In the genomic region with DNA sequence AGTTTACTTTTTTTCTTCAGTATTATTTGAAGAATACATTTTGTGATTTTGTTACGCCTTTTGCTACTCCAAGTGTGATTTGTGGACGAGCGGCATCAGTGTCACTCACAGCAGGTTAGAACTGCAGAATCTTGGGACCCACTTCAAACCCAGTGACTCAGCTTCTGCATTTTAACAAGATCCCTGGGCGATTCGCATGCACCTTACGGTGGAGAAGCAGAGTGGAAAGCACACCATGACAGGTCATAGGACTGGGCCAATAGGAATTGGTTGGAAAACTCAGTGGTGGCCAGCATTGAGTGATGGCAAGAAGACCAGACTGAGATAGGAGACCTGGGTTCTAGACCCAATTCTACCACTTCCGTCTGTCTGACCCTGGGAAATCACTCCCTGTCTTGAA, we compare ENCODE assay signal across 30 cellular contexts. TPM values are rescaled to one million over a fixed set of nuclear protein-coding genes. Genes with fewer than 3 reads are reported as not detected.
DNase-seq lines count a peak whose midpoint lies in the region; ATAC-seq, FAIRE-seq and TF ChIP-seq lines count a peak whose summit lies in the region.
"Had no signal": no experiment of that assay in that cellular context is flagged by ENCODE, and none has a peak within 500 bp of the region (broad histone marks: within the 10 kb centered on the region; RNA-seq: fewer than 3 reads in every experiment).

No MANE protein-coding gene starts in this region.

- H3K9me3 ChIP-seq in mesenchymal stem cell (ENCODE audit: control insufficient read depth, low read length) (no peaks in the 10 kb centered on the region), HepG2 (ENCODE audit: low read length) (no peaks in the 10 kb centered on the region)
- H3K9me3 ChIP-seq: heart right ventricle, SJSA1, thyroid gland had no signal

- CTCF ChIA-PET in activated CD8-positive, alpha-beta T cell treated with anti-CD3 and anti-CD28 coated beads for 36 hours (lab: Charles Lee) = interaction anchor here (0.9 kb wide), 1 partner anchor 35 kb away, joined by 3 read pairs; no protein-coding TSS in a partner anchor
- CTCF ChIA-PET in activated CD8-positive, alpha-beta T cell treated with anti-CD3 and anti-CD28 coated beads, Interleukin-2, amount 10 ng/mL, durations not matched to agents 7 days and 5 days (lab: Charles Lee) = interaction anchor here (0.9 to 2.1 kb wide), 3 partner anchors 19 to 33 kb away, joined by 3 to 5 read pairs (median 4); partner anchors contain the start of gene CTLA4
- CTCF ChIA-PET in activated CD4-positive, alpha-beta memory T cell treated with anti-CD3 and anti-CD28 coated beads, Interleukin-2, amount 10 ng/mL, durations not matched to agents 7 days and 5 days (lab: Charles Lee) = no interaction called here
- CTCF ChIA-PET in HepG2 (lab: Yijun Ruan, JAX; ENCODE audit: low intra/inter-chr PET ratio, low total read pairs) = no interaction called here

- H3K27me3 Mint-ChIP-seq in activated CD8-positive, alpha-beta T cell treated with anti-CD3 and anti-CD28 coated beads for 36 hours = no peaks in the 10 kb centered on the region
- H3K27me3 Mint-ChIP-seq in activated CD8-positive, alpha-beta T cell treated with anti-CD3 and anti-CD28 coated beads, Interleukin-2, amount 10 ng/mL, durations not matched to agents 7 days and 5 days (ENCODE audit: low read depth) = no peaks in the 10 kb centered on the region
- H3K27me3 Mint-ChIP-seq in activated CD4-positive, alpha-beta memory T cell treated with anti-CD3 and anti-CD28 coated beads, Interleukin-2, amount 10 ng/mL, durations not matched to agents 7 days and 5 days = no peaks in the 10 kb centered on the region

- no peak for ATAC-seq in activated CD8-positive, alpha-beta T cell treated with anti-CD3 and anti-CD28 coated beads for 36 hours
- ATAC-seq in activated CD8-positive, alpha-beta T cell treated with anti-CD3 and anti-CD28 coated beads, Interleukin-2, amount 10 ng/mL, durations not matched to agents 7 days and 5 days = no peak
- ATAC-seq in GM18861 (IDR thresholded peaks at IDR 0.05; ENCODE audit: unreplicated experiment) (peak; percentile 16), HepG2 (no peak), HG02571 (IDR thresholded peaks at IDR 0.05; ENCODE audit: unreplicated experiment) (no peak)
- ATAC-seq: Panc1 had no signal

- no peaks in the 10 kb centered on the region for H3K36me3 ChIP-seq in mesenchymal stem cell (ENCODE audit: control insufficient read depth in 1 of 2, insufficient read depth in 2 of 2, low read depth in 1 of 2, low read length in 2 of 2)
- no peaks in the 10 kb centered on the region for H3K36me3 ChIP-seq in HepG2 (replicated peaks in 1 of 2; ENCODE audit: control insufficient read depth in 1 of 2, insufficient read depth in 2 of 2, low read length in 2 of 2)
- H3K36me3 ChIP-seq: heart right ventricle, SJSA1, thyroid gland had no signal

- peak overlapping the region; percentile 15 for H2BK5ac ChIP-seq in mesenchymal stem cell (ENCODE audit: low read depth, low read length, poor library complexity, severe bottlenecking)

- 98% methylated on average over 6 of the region's 7 CpGs for WGBS in mesenchymal stem cell
- WGBS in HepG2 (ENCODE audit: low lambda C conversion rate) = 69% methylated on average over 7 of the region's 7 CpGs

- H4K91ac ChIP-seq in mesenchymal stem cell (ENCODE audit: low read length) = no peak overlapping the region

- H3K9ac ChIP-seq in mesenchymal stem cell (ENCODE audit: low read length) (no peak overlapping the region), HepG2 (ENCODE audit: insufficient read depth, low read depth, low read length) (no peak overlapping the region)

- no peak overlapping the region for H3K23ac ChIP-seq in mesenchymal stem cell (ENCODE audit: low read length in 2 of 2)

- peaks cover 0 to 4% of the 10 kb centered on the region in 2 experiments for H3K27me3 ChIP-seq in mesenchymal stem cell (ENCODE audit: control insufficient read depth in 1 of 2, insufficient read depth in 1 of 2, low read length in 2 of 2)
- H3K27me3 ChIP-seq in HepG2 (ENCODE audit: control insufficient read depth in 1 of 2, insufficient read depth in 2 of 2, low read length in 2 of 2) = no peaks in the 10 kb centered on the region; a peak in 1 of 5 replicates
- H3K27me3 ChIP-seq: heart right ventricle, SJSA1, thyroid gland had no signal

- TF ChIP-seq CTCF in activated CD8-positive, alpha-beta T cell treated with anti-CD3 and anti-CD28 coated beads for 36 hours (IDR thresholded peaks at IDR 0.05) = no peak
- no peak for TF ChIP-seq CTCF in HepG2 (CRISPR knock-in tag; IDR thresholded peaks at IDR 0.05)

- TF ChIP-seq RAD21 in HepG2 (CRISPR knock-in tag; IDR thresholded peaks at IDR 0.05) = no peak

- H3K79me2 ChIP-seq in HepG2 (ENCODE audit: insufficient read depth, low read length) = no peaks in the 10 kb centered on the region

- no peak overlapping the region for H2BK12ac ChIP-seq in mesenchymal stem cell (ENCODE audit: low read length in 2 of 2)

- no peak overlapping the region for H3K14ac ChIP-seq in mesenchymal stem cell (ENCODE audit: low read length in 2 of 2)

- H3K4me1 ChIP-seq in mesenchymal stem cell (ENCODE audit: control insufficient read depth, insufficient read depth, low read depth, low read length) (no peaks in the 10 kb centered on the region), HepG2 (ENCODE audit: insufficient read depth, low read length) (no peaks in the 10 kb centered on the region)
- H3K4me1 ChIP-seq: SJSA1, thyroid gland had no signal

- no peak overlapping the region for H4K8ac ChIP-seq in mesenchymal stem cell (ENCODE audit: low read length)

- DNase-seq in activated CD8-positive, alpha-beta T cell treated with anti-CD3 and anti-CD28 coated beads for 36 hours = no peak
- DNase-seq in activated CD8-positive, alpha-beta T cell treated with anti-CD3 and anti-CD28 coated beads, Interleukin-2, amount 10 ng/mL, durations not matched to agents 7 days and 5 days = no peak
- DNase-seq in activated CD4-positive, alpha-beta memory T cell treated with anti-CD3 and anti-CD28 coated beads, Interleukin-2, amount 10 ng/mL, durations not matched to agents 7 days and 5 days = no peak
- DNase-seq in mesenchymal stem cell = no peak
- no peak for DNase-seq in HepG2 (ENCODE audit: low spot score)
- DNase-seq in A172 (ENCODE audit: low spot score) = no peak
- DNase-seq: activated CD4-positive, alpha-beta T cell treated with anti-CD3 and anti-CD28 coated beads for 4 hours; cerebellar nuclear complex; COR-L47; DMS79; GF-D8; NCI-H1694; NCI-H2171; NCI-H524 treated with DMSO at 0.1 percent for 48 hours; NK-92 treated with Interleukin-12 subunit alpha and Interleukin-12 subunit beta, amount 100 ng/mL, for 24 hours; stimulated activated CD4-positive, alpha-beta T cell treated with anti-CD3 and anti-CD28 coated beads, Interleukin-2, amount 100 ng/mL, for 48 hours; stimulated activated naive CD4-positive, alpha-beta T cell; thyroid gland had no signal

- no peak overlapping the region for H3K18ac ChIP-seq in mesenchymal stem cell (ENCODE audit: low read depth in 1 of 2, low read length in 2 of 2)

- TF ChIP-seq EP300 in HepG2 (IDR thresholded peaks at IDR 0.05; ENCODE audit: low read depth in 2 of 2, low read length in 2 of 2) (no peak), HepG2 (CRISPR knock-in tag; IDR thresholded peaks at IDR 0.05; ENCODE audit: borderline replicate concordance) (no peak)

- POLR2A ChIA-PET in activated CD8-positive, alpha-beta T cell treated with anti-CD3 and anti-CD28 coated beads for 36 hours (lab: Charles Lee) = interaction anchor here (17.2 kb wide), 1 partner anchor 20 kb away, joined by 237 read pairs; the partner anchor contains the start of gene CTLA4
- POLR2A ChIA-PET in activated CD8-positive, alpha-beta T cell treated with anti-CD3 and anti-CD28 coated beads, Interleukin-2, amount 10 ng/mL, durations not matched to agents 7 days and 5 days (lab: Charles Lee) = interaction anchor here (0.7 to 2.0 kb wide), 3 partner anchors 19 to 26 kb away, joined by 3 to 7 read pairs (median 5); partner anchors contain the start of gene CTLA4
- POLR2A ChIA-PET in activated CD4-positive, alpha-beta memory T cell treated with anti-CD3 and anti-CD28 coated beads, Interleukin-2, amount 10 ng/mL, durations not matched to agents 7 days and 5 days (lab: Charles Lee) = interaction anchor here (26.2 kb wide), 1 partner anchor 20 kb away, joined by 593 read pairs; the partner anchor contains the start of gene CTLA4
- POLR2A ChIA-PET in HepG2 (lab: Yijun Ruan, JAX) = no interaction called here

- H3K9me3 Mint-ChIP-seq in activated CD8-positive, alpha-beta T cell treated with anti-CD3 and anti-CD28 coated beads for 36 hours = no peaks in the 10 kb centered on the region
- H3K9me3 Mint-ChIP-seq in activated CD8-positive, alpha-beta T cell treated with anti-CD3 and anti-CD28 coated beads, Interleukin-2, amount 10 ng/mL, durations not matched to agents 7 days and 5 days (ENCODE audit: insufficient read depth) = no peaks in the 10 kb centered on the region
- peaks cover 7% of the 10 kb centered on the region for H3K9me3 Mint-ChIP-seq in activated CD4-positive, alpha-beta memory T cell treated with anti-CD3 and anti-CD28 coated beads, Interleukin-2, amount 10 ng/mL, durations not matched to agents 7 days and 5 days

- H2BK15ac ChIP-seq in mesenchymal stem cell (ENCODE audit: low read depth, poor library complexity, severe bottlenecking) = no peak overlapping the region

- no peak for TF ChIP-seq POLR2A in HepG2 (IDR thresholded peaks at IDR 0.05; ENCODE audit: insufficient read depth in 1 of 2, low read depth in 2 of 2, low read length in 2 of 2)

- H3K4me3 Mint-ChIP-seq in activated CD8-positive, alpha-beta T cell treated with anti-CD3 and anti-CD28 coated beads for 36 hours = no peak overlapping the region
- H3K4me3 Mint-ChIP-seq in activated CD8-positive, alpha-beta T cell treated with anti-CD3 and anti-CD28 coated beads, Interleukin-2, amount 10 ng/mL, durations not matched to agents 7 days and 5 days = no peak overlapping the region
- no peak overlapping the region for H3K4me3 Mint-ChIP-seq in activated CD4-positive, alpha-beta memory T cell treated with anti-CD3 and anti-CD28 coated beads, Interleukin-2, amount 10 ng/mL, durations not matched to agents 7 days and 5 days

- H2AFZ ChIP-seq in mesenchymal stem cell (ENCODE audit: low read depth, low read length) = no peak overlapping the region
- no peak overlapping the region for H2AFZ ChIP-seq in HepG2 (ENCODE audit: low read length)

- H3K79me1 ChIP-seq in mesenchymal stem cell (replicated peaks; ENCODE audit: low read length, poor library complexity, severe bottlenecking) = no peaks in the 10 kb centered on the region

- FAIRE-seq in HepG2 (lab: Jason Lieb, UNC) = no peak
- FAIRE-seq: H54 had no signal

- intact Hi-C loops in activated CD8-positive, alpha-beta T cell treated with anti-CD3 and anti-CD28 coated beads for 36 hours (cut with micrococcal nuclease) = no loop called here
- intact Hi-C loops in HepG2 (cut with micrococcal nuclease; ENCODE audit: unreplicated experiment) = no loop called here

- peaks cover 56% of the 10 kb centered on the region for H3K4me1 Mint-ChIP-seq in activated CD8-positive, alpha-beta T cell treated with anti-CD3 and anti-CD28 coated beads for 36 hours (ENCODE audit: low read depth)
- peaks cover 41% of the 10 kb centered on the region for H3K4me1 Mint-ChIP-seq in activated CD8-positive, alpha-beta T cell treated with anti-CD3 and anti-CD28 coated beads, Interleukin-2, amount 10 ng/mL, durations not matched to agents 7 days and 5 days (ENCODE audit: low read depth)
- H3K4me1 Mint-ChIP-seq in activated CD4-positive, alpha-beta memory T cell treated with anti-CD3 and anti-CD28 coated beads, Interleukin-2, amount 10 ng/mL, durations not matched to agents 7 days and 5 days = peaks cover 86% of the 10 kb centered on the region

- H3K4me3 ChIP-seq in mesenchymal stem cell (ENCODE audit: insufficient read depth in 1 of 2, low read depth in 1 of 2, low read length in 2 of 2) (no peak overlapping the region), HepG2 (replicated peaks in 1 of 3; ENCODE audit: insufficient read depth in 1 of 3, low read depth in 2 of 3, low read length in 3 of 3) (no peak overlapping the region)
- H3K4me3 ChIP-seq: heart right ventricle, SJSA1, thyroid gland had no signal

- H3K4ac ChIP-seq in mesenchymal stem cell (ENCODE audit: low read depth in 1 of 2, low read length in 2 of 2) = no peak overlapping the region

- H3K36me3 Mint-ChIP-seq in activated CD8-positive, alpha-beta T cell treated with anti-CD3 and anti-CD28 coated beads for 36 hours (ENCODE audit: low read depth) = no peaks in the 10 kb centered on the region
- peaks cover 5% of the 10 kb centered on the region for H3K36me3 Mint-ChIP-seq in activated CD8-positive, alpha-beta T cell treated with anti-CD3 and anti-CD28 coated beads, Interleukin-2, amount 10 ng/mL, durations not matched to agents 7 days and 5 days (ENCODE audit: low read depth)
- H3K36me3 Mint-ChIP-seq in activated CD4-positive, alpha-beta memory T cell treated with anti-CD3 and anti-CD28 coated beads, Interleukin-2, amount 10 ng/mL, durations not matched to agents 7 days and 5 days (ENCODE audit: low read depth) = peaks cover 16% of the 10 kb centered on the region

- peak overlapping the region; percentile 84 for H3K27ac Mint-ChIP-seq in activated CD8-positive, alpha-beta T cell treated with anti-CD3 and anti-CD28 coated beads for 36 hours
- H3K27ac Mint-ChIP-seq in activated CD8-positive, alpha-beta T cell treated with anti-CD3 and anti-CD28 coated beads, Interleukin-2, amount 10 ng/mL, durations not matched to agents 7 days and 5 days = no peak overlapping the region
- peak overlapping the region; percentile 75 for H3K27ac Mint-ChIP-seq in activated CD4-positive, alpha-beta memory T cell treated with anti-CD3 and anti-CD28 coated beads, Interleukin-2, amount 10 ng/mL, durations not matched to agents 7 days and 5 days

- H2AK5ac ChIP-seq in mesenchymal stem cell (ENCODE audit: low read length, severe bottlenecking) = no peak overlapping the region

- no TSS peak for BruUV-seq in HepG2 (replicated peaks; lab: Mats Ljungman, UMichigan)

- H3K27ac ChIP-seq in mesenchymal stem cell (ENCODE audit: low read length, poor library complexity, severe bottlenecking) = no peak overlapping the region
- H3K27ac ChIP-seq in HepG2 (ENCODE audit: extremely low read length, insufficient read depth, low read length) = no peak overlapping the region
- H3K27ac ChIP-seq: HL-60, SJSA1, thyroid gland had no signal

- H3K4me2 ChIP-seq in mesenchymal stem cell (ENCODE audit: low read length, poor library complexity, severe bottlenecking) (no peak overlapping the region), HepG2 (ENCODE audit: low read depth, low read length) (no peak overlapping the region)

- in situ Hi-C loops in HepG2 (cut with HindIII; ENCODE audit: extremely low pct_ligation_motif_present, low pct_unique_long_range_greater_than_20kb) = no loop called here

- no peaks in the 10 kb centered on the region for H4K20me1 ChIP-seq in HepG2 (ENCODE audit: insufficient read depth, low read length)

- no peak overlapping the region for H2BK120ac ChIP-seq in mesenchymal stem cell (ENCODE audit: low read depth, low read length)

RNA-seq across cellular contexts. Expression of gene CTLA4, which starts 26.3 kb away (rescaled TPM):
- total RNA-seq in activated CD8-positive, alpha-beta T cell treated with anti-CD3 and anti-CD28 coated beads for 36 hours = 10 to 100 TPM; 28.7 to 30.7 TPM
- 1 to 10 TPM; 3.8 to 4.7 TPM for total RNA-seq in activated CD8-positive, alpha-beta T cell treated with anti-CD3 and anti-CD28 coated beads, Interleukin-2, amount 10 ng/mL, durations not matched to agents 7 days and 5 days
- total RNA-seq in activated CD4-positive, alpha-beta memory T cell treated with anti-CD3 and anti-CD28 coated beads, Interleukin-2, amount 10 ng/mL, durations not matched to agents 7 days and 5 days = 100 to 1,000 TPM in 1 of 2 experiments, 10 to 100 TPM in 1; 98.1 to 101 TPM
- not detected for polyA plus RNA-seq in mesenchymal stem cell (2013, experiment 1 of 2)
- polyA plus RNA-seq in mesenchymal stem cell (2013, experiment 2 of 2) = not detected
- not detected in 2 replicates for total RNA-seq in HepG2 (2016; rRNA removed; fragmentation: Illumina TruSeq; extraction: Trizol)
- total RNA-seq in HepG2 (2016; cell fraction: cytosol; rRNA removed; fragmentation: Illumina TruSeq; extraction: Trizol; ENCODE audit: low read depth) = not detected in 2 replicates
- total RNA-seq in HepG2 (2016; cell fraction: insoluble cytoplasmic fraction; rRNA removed; fragmentation: Illumina TruSeq; extraction: Trizol) = 0.04 TPM in 1 of 2 replicates, not detected in the other
- not detected in 2 replicates for total RNA-seq in HepG2 (2016; cell fraction: membrane; rRNA removed; fragmentation: Illumina TruSeq; extraction: Trizol)
- not detected in 2 replicates for total RNA-seq in HepG2 (2016; cell fraction: nucleus; rRNA removed; fragmentation: Illumina TruSeq; extraction: Trizol)
- 0.16 TPM in 1 of 2 replicates, not detected in the other for polyA plus RNA-seq in HepG2 (2011; rRNA removed)
- polyA plus RNA-seq in HepG2 (2011; cell fraction: cytosol; rRNA removed) = not detected in 2 replicates
- polyA plus RNA-seq in HepG2 (2011; cell fraction: nucleus; rRNA removed) = 0.32 and 0.40 TPM in 2 replicates
- 0.15 TPM in 1 of 2 replicates, not detected in the other for polyA plus RNA-seq in HepG2 (2012)
- not detected in 2 replicates for polyA plus RNA-seq in HepG2 (2016; cell fraction: cytosol; fragmentation: Illumina TruSeq; extraction: Trizol; ENCODE audit: low read depth)
- polyA plus RNA-seq in HepG2 (2016; cell fraction: insoluble cytoplasmic fraction; fragmentation: Illumina TruSeq; extraction: Trizol; ENCODE audit: low read depth) = 0.14 TPM in 1 of 2 replicates, not detected in the other
- polyA plus RNA-seq in HepG2 (2016; cell fraction: membrane; fragmentation: Illumina TruSeq; extraction: Trizol; ENCODE audit: low read depth) = not detected in 2 replicates
- polyA plus RNA-seq in HepG2 (2016; cell fraction: nucleus; fragmentation: Illumina TruSeq; extraction: Trizol; ENCODE audit: insufficient read depth, low read depth) = 0.31 TPM in 1 of 2 replicates, not detected in the other
- polyA minus RNA-seq in HepG2 (2011; rRNA and poly(A)+ RNA removed; ENCODE audit: low replicate concordance) = not detected in 2 replicates
- polyA minus RNA-seq in HepG2 (2011; cell fraction: cytosol; rRNA and poly(A)+ RNA removed) = not detected in 2 replicates
- polyA minus RNA-seq in HepG2 (2011; cell fraction: nucleus; rRNA and poly(A)+ RNA removed) = not detected in 2 replicates
- total RNA-seq in A172 (2014; rRNA removed; shearing (Covaris generic)) = not detected in 2 replicates
- total RNA-seq: fibroblast of villous mesenchyme, LHCN-M2, mammary epithelial cell, myocyte, SJSA1 had no signal
- polyA plus RNA-seq: BJ, mammary epithelial cell had no signal

RNA-seq across cellular contexts. Expression of gene ICOS, which starts 42.7 kb away (rescaled TPM):
- total RNA-seq in activated CD8-positive, alpha-beta T cell treated with anti-CD3 and anti-CD28 coated beads for 36 hours = 10 to 100 TPM; 55.0 to 55.6 TPM
- total RNA-seq in activated CD8-positive, alpha-beta T cell treated with anti-CD3 and anti-CD28 coated beads, Interleukin-2, amount 10 ng/mL, durations not matched to agents 7 days and 5 days = 10 to 100 TPM; 31.1 to 32.6 TPM
- 10 to 100 TPM; 61.8 to 63.0 TPM for total RNA-seq in activated CD4-positive, alpha-beta memory T cell treated with anti-CD3 and anti-CD28 coated beads, Interleukin-2, amount 10 ng/mL, durations not matched to agents 7 days and 5 days
- polyA plus RNA-seq in mesenchymal stem cell (2013, experiment 1 of 2) = not detected
- not detected for polyA plus RNA-seq in mesenchymal stem cell (2013, experiment 2 of 2)
- not detected in 2 replicates for total RNA-seq in HepG2 (2016; rRNA removed; fragmentation: Illumina TruSeq; extraction: Trizol)
- total RNA-seq in HepG2 (2016; cell fraction: cytosol; rRNA removed; fragmentation: Illumina TruSeq; extraction: Trizol; ENCODE audit: low read depth) = not detected in 2 replicates
- total RNA-seq in HepG2 (2016; cell fraction: insoluble cytoplasmic fraction; rRNA removed; fragmentation: Illumina TruSeq; extraction: Trizol) = not detected in 2 replicates
- not detected in 2 replicates for total RNA-seq in HepG2 (2016; cell fraction: membrane; rRNA removed; fragmentation: Illumina TruSeq; extraction: Trizol)
- not detected in 2 replicates for total RNA-seq in HepG2 (2016; cell fraction: nucleus; rRNA removed; fragmentation: Illumina TruSeq; extraction: Trizol)
- polyA plus RNA-seq in HepG2 (2011; rRNA removed) = 0.03 TPM in 1 of 2 replicates, not detected in the other
- polyA plus RNA-seq in HepG2 (2011; cell fraction: cytosol; rRNA removed) = not detected in 2 replicates
- not detected in 2 replicates for polyA plus RNA-seq in HepG2 (2011; cell fraction: nucleus; rRNA removed)
- polyA plus RNA-seq in HepG2 (2012) = not detected in 2 replicates
- polyA plus RNA-seq in HepG2 (2016; cell fraction: cytosol; fragmentation: Illumina TruSeq; extraction: Trizol; ENCODE audit: low read depth) = not detected in 2 replicates
- polyA plus RNA-seq in HepG2 (2016; cell fraction: insoluble cytoplasmic fraction; fragmentation: Illumina TruSeq; extraction: Trizol; ENCODE audit: low read depth) = not detected in 2 replicates
- not detected in 2 replicates for polyA plus RNA-seq in HepG2 (2016; cell fraction: membrane; fragmentation: Illumina TruSeq; extraction: Trizol; ENCODE audit: low read depth)
- not detected in 2 replicates for polyA plus RNA-seq in HepG2 (2016; cell fraction: nucleus; fragmentation: Illumina TruSeq; extraction: Trizol; ENCODE audit: insufficient read depth, low read depth)
- not detected in 2 replicates for polyA minus RNA-seq in HepG2 (2011; rRNA and poly(A)+ RNA removed; ENCODE audit: low replicate concordance)
- polyA minus RNA-seq in HepG2 (2011; cell fraction: cytosol; rRNA and poly(A)+ RNA removed) = not detected in 2 replicates
- polyA minus RNA-seq in HepG2 (2011; cell fraction: nucleus; rRNA and poly(A)+ RNA removed) = not detected in 2 replicates
- not detected in 2 replicates for total RNA-seq in A172 (2014; rRNA removed; shearing (Covaris generic))
- total RNA-seq: fibroblast of villous mesenchyme, LHCN-M2, mammary epithelial cell, myocyte, SJSA1 had no signal
- polyA plus RNA-seq: BJ, mammary epithelial cell had no signal

Comparison
In these comparisons a context has a peak if more than half of its experiments do, and no peak if none do; other contexts are left out.
1. RNA of gene CTLA4, which starts 26.3 kb away (total RNA-seq): 98.1 to 101 TPM in activated CD4-positive, alpha-beta memory T cell treated with anti-CD3 and anti-CD28 coated beads, Interleukin-2, amount 10 ng/mL, durations not matched to agents 7 days and 5 days and 28.7 to 30.7 TPM in activated CD8-positive, alpha-beta T cell treated with anti-CD3 and anti-CD28 coated beads for 36 hours; 3.8 to 4.7 TPM in activated CD8-positive, alpha-beta T cell treated with anti-CD3 and anti-CD28 coated beads, Interleukin-2, amount 10 ng/mL, durations not matched to agents 7 days and 5 days, 0.04 TPM in HepG2 and not detected in A172; every median in the first group is over 4 times any median in the second.
2. RNA of gene ICOS, which starts 42.7 kb away (total RNA-seq): 61.8 to 63.0 TPM in activated CD4-positive, alpha-beta memory T cell treated with anti-CD3 and anti-CD28 coated beads, Interleukin-2, amount 10 ng/mL, durations not matched to agents 7 days and 5 days, 55.0 to 55.6 TPM in activated CD8-positive, alpha-beta T cell treated with anti-CD3 and anti-CD28 coated beads for 36 hours and 31.1 to 32.6 TPM in activated CD8-positive, alpha-beta T cell treated with anti-CD3 and anti-CD28 coated beads, Interleukin-2, amount 10 ng/mL, durations not matched to agents 7 days and 5 days; not detected in HepG2 and not detected in A172; every median in the first group is over 10 times any median in the second.
3. CTCF ChIA-PET loops: an anchor here in activated CD8-positive, alpha-beta T cell treated with anti-CD3 and anti-CD28 coated beads for 36 hours (0.9 kb wide) and activated CD8-positive, alpha-beta T cell treated with anti-CD3 and anti-CD28 coated beads, Interleukin-2, amount 10 ng/mL, durations not matched to agents 7 days and 5 days (0.9 to 2.1 kb wide); none called in activated CD4-positive, alpha-beta memory T cell treated with anti-CD3 and anti-CD28 coated beads, Interleukin-2, amount 10 ng/mL, durations not matched to agents 7 days and 5 days and HepG2.